ENCODE assay signal across 8 cellular contexts in genomic region chr1:207004931-207005830, GRCh38. TPM values are rescaled to one million over a fixed set of nuclear protein-coding genes. Genes with fewer than 3 reads are reported as not detected.
A peak's percentile ranks its signal among the peaks of the same experiment; 100 is the strongest.
DNase-seq lines count a peak whose midpoint lies in the region; ATAC-seq and TF ChIP-seq lines count a peak whose summit lies in the region.

No MANE protein-coding gene starts in this region.

- POLR2A ChIA-PET in naive thymus-derived CD4-positive, alpha-beta T cell (lab: Charles Lee): interaction anchor here (0.6 kb wide), 1 partner anchor 177 kb away, joined by 3 read pairs; no protein-coding TSS in a partner anchor

- CTCF ChIA-PET in naive thymus-derived CD4-positive, alpha-beta T cell (lab: Charles Lee): interaction anchor here (0.8 to 1.1 kb wide), 7 partner anchors 16 to 534 kb away, joined by 3 to 4 read pairs (median 3); partner anchors contain the start of gene IKBKE

- WGBS in esophagus, 2 donors: 35% methylated on average over 9 of the region's 9 CpGs

- H3K4me3 ChIP-seq in esophagus (ENCODE audit: low read depth in 1 of 2, low read length in 2 of 2): no peak overlapping the region
- no peak overlapping the region for H3K4me3 ChIP-seq in naive thymus-derived CD4-positive, alpha-beta T cell (ENCODE audit: low read length)

- peak; percentile 67 for ATAC-seq in naive thymus-derived CD4-positive, alpha-beta T cell
- no peak for ATAC-seq in HG02981 (IDR thresholded peaks at IDR 0.05; ENCODE audit: unreplicated experiment)

- H3K36me3 Mint-ChIP-seq in naive thymus-derived CD4-positive, alpha-beta T cell: no peaks in the 10 kb centered on the region

- peak overlapping the region in 1 of 10 donors; percentile 53 for H3K4me3 Mint-ChIP-seq in naive thymus-derived CD4-positive, alpha-beta T cell

- intact Hi-C loops in naive thymus-derived CD4-positive, alpha-beta T cell (cut with micrococcal nuclease): loop anchor here (1.0 to 5.0 kb wide), 3 partner anchors 72 to 279 kb away; no protein-coding TSS in a partner anchor

- H3K36me3 ChIP-seq in esophagus (ENCODE audit: control insufficient read depth in 2 of 2, insufficient read depth in 2 of 2, low read length in 1 of 2): no peaks in the 10 kb centered on the region
- H3K36me3 ChIP-seq in naive thymus-derived CD4-positive, alpha-beta T cell (ENCODE audit: control insufficient read depth in 2 of 3, insufficient read depth in 3 of 3, low read length in 3 of 3): no peaks in the 10 kb centered on the region

- peaks cover 0 to 20% of the 10 kb centered on the region in 2 donors for H3K4me1 ChIP-seq in esophagus (ENCODE audit: control insufficient read depth in 2 of 2, insufficient read depth in 2 of 2, low read length in 1 of 2)
- H3K4me1 ChIP-seq in naive thymus-derived CD4-positive, alpha-beta T cell (ENCODE audit: control insufficient read depth in 2 of 2, insufficient read depth in 2 of 2, low read length in 2 of 2): no peaks in the 10 kb centered on the region

- H3K9me3 ChIP-seq in esophagus (ENCODE audit: control insufficient read depth in 2 of 2, insufficient read depth in 1 of 2, low read depth in 1 of 2, low read length in 1 of 2): no peaks in the 10 kb centered on the region
- H3K9me3 ChIP-seq in naive thymus-derived CD4-positive, alpha-beta T cell (ENCODE audit: control insufficient read depth in 2 of 3, low read length in 3 of 3): no peaks in the 10 kb centered on the region

- peaks cover 0 to 26% (median 6%) of the 10 kb centered on the region in 5 donors for H3K27me3 Mint-ChIP-seq in naive thymus-derived CD4-positive, alpha-beta T cell

- TF ChIP-seq CTCF in GM12874 (IDR thresholded peaks at IDR 0.05; ENCODE audit: insufficient read depth, low read depth, low read length): peak; percentile 84

- DNase-seq in AG08395 (ENCODE audit: low spot score) (peak; percentile 75), NCI-H2107 (lab: John Stamatoyannopoulos, UW) (peak; percentile 20), occipital lobe (lab: John Stamatoyannopoulos, UW) (no peak)
- DNase-seq in activated CD4-positive, alpha-beta T cell treated with anti-CD3 and anti-CD28 coated beads for 48 hours: peak; percentile 55
- peak in 5 of 9 donors; percentile 7 to 28 (median 22) for DNase-seq in naive thymus-derived CD4-positive, alpha-beta T cell

- H3K9me3 Mint-ChIP-seq in naive thymus-derived CD4-positive, alpha-beta T cell: no peaks in the 10 kb centered on the region

- no peaks in the 10 kb centered on the region for H3K27me3 ChIP-seq in esophagus (ENCODE audit: control insufficient read depth in 1 of 2, insufficient read depth in 2 of 2, low read length in 2 of 2)
- H3K27me3 ChIP-seq in naive thymus-derived CD4-positive, alpha-beta T cell (ENCODE audit: control insufficient read depth in 2 of 2, insufficient read depth in 2 of 2, low read length in 2 of 2): no peaks in the 10 kb centered on the region

- peak overlapping the region in 1 of 9 donors; percentile 36 for H3K27ac Mint-ChIP-seq in naive thymus-derived CD4-positive, alpha-beta T cell

- H3K27ac ChIP-seq in esophagus (ENCODE audit: low read depth in 2 of 2, low read length in 1 of 2): peak overlapping the region; percentile 22 to 33
- no peak overlapping the region for H3K27ac ChIP-seq in naive thymus-derived CD4-positive, alpha-beta T cell (ENCODE audit: low read depth, low read length)

- H3K4me1 Mint-ChIP-seq in naive thymus-derived CD4-positive, alpha-beta T cell: peaks cover 0 to 8% (median 4%) of the 10 kb centered on the region in 7 donors

RNA-seq across cellular contexts. Expression of gene C1orf116, which starts 27.4 kb away (rescaled TPM):
- polyA plus RNA-seq in esophagus: 10 to 100 TPM; 72.9 to 85.8 TPM
- total RNA-seq in naive thymus-derived CD4-positive, alpha-beta T cell: under 1 TPM in 2 of 5 experiments, not detected in 3; 0.11 to 0.15 TPM
- polyA plus RNA-seq in naive thymus-derived CD4-positive, alpha-beta T cell: not detected
- not detected for total RNA-seq in occipital lobe

RNA-seq across cellular contexts. Expression of gene FCAMR, which starts 34.9 kb away (rescaled TPM):
- polyA plus RNA-seq in esophagus: under 1 TPM; 0.02 to 0.06 TPM
- not detected for total RNA-seq in naive thymus-derived CD4-positive, alpha-beta T cell
- polyA plus RNA-seq in naive thymus-derived CD4-positive, alpha-beta T cell: not detected
- total RNA-seq in occipital lobe: not detected

RNA-seq across cellular contexts. Expression of gene YOD1, which starts 45.8 kb away (rescaled TPM):
- 10 to 100 TPM; 13.9 to 39.4 TPM for polyA plus RNA-seq in esophagus
- 10 to 100 TPM in 1 of 5 experiments, 1 to 10 TPM in 4; 7.4 to 12.8 (median 9.9) TPM for total RNA-seq in naive thymus-derived CD4-positive, alpha-beta T cell
- polyA plus RNA-seq in naive thymus-derived CD4-positive, alpha-beta T cell: under 1 TPM; 0.81 to 0.99 TPM
- total RNA-seq in occipital lobe: 24.5 TPM

RNA-seq across cellular contexts. Expression of gene PFKFB2, which starts 47.9 kb away (rescaled TPM):
- 1 to 10 TPM; 4.7 to 8.3 TPM for polyA plus RNA-seq in esophagus
- total RNA-seq in naive thymus-derived CD4-positive, alpha-beta T cell: 1 to 10 TPM; 2.3 to 4.6 (median 3.8) TPM
- 1 to 10 TPM in 1 of 2 donors, under 1 TPM in 1; 0.64 to 2.2 TPM for polyA plus RNA-seq in naive thymus-derived CD4-positive, alpha-beta T cell
- total RNA-seq in occipital lobe: 13.6 TPM

RNA-seq across cellular contexts. Expression of gene PIGR, which starts 58.9 kb away (rescaled TPM):
- polyA plus RNA-seq in esophagus: 1 to 10 TPM in 1 of 2 donors, under 1 TPM in 1; 0.24 to 1.2 TPM
- total RNA-seq in naive thymus-derived CD4-positive, alpha-beta T cell: not detected
- polyA plus RNA-seq in naive thymus-derived CD4-positive, alpha-beta T cell: not detected
- not detected for total RNA-seq in occipital lobe
